14 cellular contexts compared by ENCODE assay signal in genomic region chr1:182206628-182207239, GRCh38.
DNase-seq lines count a peak whose midpoint lies in the region; ATAC-seq, FAIRE-seq and TF ChIP-seq lines count a peak whose summit lies in the region.
"Had no signal": no experiment of that assay in that cellular context is flagged by ENCODE, and none has a peak within 500 bp of the region (broad histone marks: within the 10 kb centered on the region; RNA-seq: fewer than 3 reads in every experiment).

No MANE protein-coding gene starts in this region.

- WGBS in small intestine, 3 donors = 72 to 92% (median 89%) methylated on average over 4 of the region's 4 CpGs

- no peaks in the 10 kb centered on the region for H3K9me3 Mint-ChIP-seq in mesothelial cell of epicardium
- no peaks in the 10 kb centered on the region for H3K9me3 Mint-ChIP-seq in activated CD4-positive, alpha-beta memory T cell treated with anti-CD3 and anti-CD28 coated beads for 36 hours
- H3K9me3 Mint-ChIP-seq: CD4-positive, alpha-beta memory T cell had no signal

- CTCF ChIA-PET in activated CD4-positive, alpha-beta memory T cell treated with anti-CD3 and anti-CD28 coated beads for 36 hours (lab: Charles Lee) = no interaction called here

- peak; percentile 8 to 19 for DNase-seq in Kasumi-1 (lab: John Stamatoyannopoulos, UW)
- DNase-seq in fibroblast of mammary gland (ENCODE audit: low read depth) = peak; percentile 83
- peak; percentile 11 for DNase-seq in thoracic aorta (ENCODE audit: low spot score)
- DNase-seq in mesothelial cell of epicardium (ENCODE audit: low spot score in 2 of 2, unreplicated experiment in 2 of 2) = no peak
- no peak for DNase-seq in activated CD4-positive, alpha-beta memory T cell treated with anti-CD3 and anti-CD28 coated beads for 36 hours
- no peak for DNase-seq in small intestine
- DNase-seq: CD4-positive, alpha-beta memory T cell; effector CD8-positive, alpha-beta T cell; HCEC 1CT; NCI-H187 treated with DMSO at 0.1 percent for 48 hours had no signal

- H3K27me3 ChIP-seq in muscle layer of duodenum (ENCODE audit: low read depth, low read length) (no peaks in the 10 kb centered on the region), thoracic aorta (replicated peaks; ENCODE audit: insufficient read depth) (no peaks in the 10 kb centered on the region), small intestine (ENCODE audit: control insufficient read depth in 2 of 2, insufficient read depth in 2 of 2, low read length in 2 of 2) (no peaks in the 10 kb centered on the region)
- H3K27me3 ChIP-seq: neutrophil had no signal

- intact Hi-C loops in activated CD4-positive, alpha-beta memory T cell treated with anti-CD3 and anti-CD28 coated beads for 36 hours (cut with micrococcal nuclease) = no loop called here

- H3K4me1 ChIP-seq in muscle layer of duodenum (ENCODE audit: control insufficient read depth in 1 of 2, insufficient read depth in 2 of 2, low read length in 2 of 2) = no peaks in the 10 kb centered on the region
- peaks cover 0 to 12% of the 10 kb centered on the region in 2 donors for H3K4me1 ChIP-seq in thoracic aorta (ENCODE audit: control insufficient read depth in 1 of 2, low read depth in 2 of 2)
- H3K4me1 ChIP-seq in small intestine (ENCODE audit: control insufficient read depth in 2 of 2, insufficient read depth in 1 of 2, low read depth in 1 of 2, low read length in 1 of 2) = no peaks in the 10 kb centered on the region

- H3K4me3 ChIP-seq in fibroblast of mammary gland (ENCODE audit: control insufficient read depth, low read depth, low read length) (no peak overlapping the region), muscle layer of duodenum (ENCODE audit: low read depth in 1 of 2, low read length in 2 of 2) (no peak overlapping the region), thoracic aorta (no peak overlapping the region), small intestine (ENCODE audit: low read depth in 1 of 2, low read length in 2 of 2) (no peak overlapping the region)

- no peak overlapping the region for H3K4me3 Mint-ChIP-seq in mesothelial cell of epicardium
- H3K4me3 Mint-ChIP-seq in activated CD4-positive, alpha-beta memory T cell treated with anti-CD3 and anti-CD28 coated beads for 36 hours = no peak overlapping the region
- H3K4me3 Mint-ChIP-seq: CD4-positive, alpha-beta memory T cell; T-helper 1 cell treated with Interleukin-12 subunit alpha and Interleukin-12 subunit beta and Interleukin-4 antibody, amounts not matched to agents 30 μg/mL and 1 μg/mL, for 36 hours had no signal

- no peak for TF ChIP-seq CTCF in fibroblast of mammary gland (conservative IDR thresholded peaks at IDR 0.05; ENCODE audit: control insufficient read depth, insufficient read depth, low read depth, low read length)
- no peak for TF ChIP-seq CTCF in thoracic aorta (IDR thresholded peaks at IDR 0.05)
- no peak for TF ChIP-seq CTCF in mesothelial cell of epicardium (IDR thresholded peaks at IDR 0.05; ENCODE audit: unreplicated experiment)

- no peak overlapping the region for H3K27ac Mint-ChIP-seq in mesothelial cell of epicardium
- no peak overlapping the region for H3K27ac Mint-ChIP-seq in activated CD4-positive, alpha-beta memory T cell treated with anti-CD3 and anti-CD28 coated beads for 36 hours
- H3K27ac Mint-ChIP-seq: T-helper 1 cell treated with Interleukin-12 subunit alpha and Interleukin-12 subunit beta and Interleukin-4 antibody, amounts not matched to agents 30 μg/mL and 1 μg/mL, for 36 hours had no signal

- no peaks in the 10 kb centered on the region for H3K36me3 Mint-ChIP-seq in mesothelial cell of epicardium
- no peaks in the 10 kb centered on the region for H3K36me3 Mint-ChIP-seq in activated CD4-positive, alpha-beta memory T cell treated with anti-CD3 and anti-CD28 coated beads for 36 hours
- H3K36me3 Mint-ChIP-seq: CD4-positive, alpha-beta memory T cell had no signal

- POLR2A ChIA-PET in activated CD4-positive, alpha-beta memory T cell treated with anti-CD3 and anti-CD28 coated beads for 36 hours (lab: Charles Lee) = no interaction called here

- ATAC-seq in thoracic aorta (ENCODE audit: insufficient number of reproducible peaks, low FRiP score, low read depth) = no peak
- ATAC-seq in GM21367 (IDR thresholded peaks at IDR 0.05; ENCODE audit: unreplicated experiment) = no peak

- H3K9me3 ChIP-seq in muscle layer of duodenum (ENCODE audit: control insufficient read depth in 1 of 2, low read length in 2 of 2) (no peaks in the 10 kb centered on the region), thoracic aorta (no peaks in the 10 kb centered on the region), small intestine (ENCODE audit: control insufficient read depth, low read depth) (no peaks in the 10 kb centered on the region)
- H3K9me3 ChIP-seq: neutrophil had no signal

- no peak for FAIRE-seq in small intestine (lab: Jason Lieb, UNC)

- H3K4me1 Mint-ChIP-seq in mesothelial cell of epicardium = peaks cover 4% of the 10 kb centered on the region
- H3K4me1 Mint-ChIP-seq in activated CD4-positive, alpha-beta memory T cell treated with anti-CD3 and anti-CD28 coated beads for 36 hours (ENCODE audit: low read depth) = no peaks in the 10 kb centered on the region
- H3K4me1 Mint-ChIP-seq: CD4-positive, alpha-beta memory T cell had no signal

- peak overlapping the region; percentile 34 for H3K27ac ChIP-seq in muscle layer of duodenum (ENCODE audit: low read length)
- H3K27ac ChIP-seq in thoracic aorta = no peak overlapping the region
- peak overlapping the region in 1 of 2 donors; percentile 78 for H3K27ac ChIP-seq in small intestine (ENCODE audit: low read depth in 1 of 2, low read length in 1 of 2)

- H3K36me3 ChIP-seq in muscle layer of duodenum (ENCODE audit: control insufficient read depth in 1 of 2, insufficient read depth in 2 of 2, low read length in 2 of 2) = no peaks in the 10 kb centered on the region
- no peaks in the 10 kb centered on the region for H3K36me3 ChIP-seq in thoracic aorta
- H3K36me3 ChIP-seq in small intestine (ENCODE audit: control insufficient read depth in 2 of 2, insufficient read depth in 2 of 2, low read length in 2 of 2) = no peaks in the 10 kb centered on the region
- H3K36me3 ChIP-seq: neutrophil had no signal

- no peaks in the 10 kb centered on the region for H3K27me3 Mint-ChIP-seq in mesothelial cell of epicardium (ENCODE audit: low read depth)
- no peaks in the 10 kb centered on the region for H3K27me3 Mint-ChIP-seq in activated CD4-positive, alpha-beta memory T cell treated with anti-CD3 and anti-CD28 coated beads for 36 hours

Comparison
In these comparisons a context has a peak if more than half of its experiments do, and no peak if none do; other contexts are left out.
1. DNase-seq: peak in Kasumi-1 (2 of 2), fibroblast of mammary gland (single experiment) and thoracic aorta (single experiment); none in mesothelial cell of epicardium (0 of 2), activated CD4-positive, alpha-beta memory T cell treated with anti-CD3 and anti-CD28 coated beads for 36 hours (single experiment) and small intestine (single experiment).